In the genomic region with DNA sequence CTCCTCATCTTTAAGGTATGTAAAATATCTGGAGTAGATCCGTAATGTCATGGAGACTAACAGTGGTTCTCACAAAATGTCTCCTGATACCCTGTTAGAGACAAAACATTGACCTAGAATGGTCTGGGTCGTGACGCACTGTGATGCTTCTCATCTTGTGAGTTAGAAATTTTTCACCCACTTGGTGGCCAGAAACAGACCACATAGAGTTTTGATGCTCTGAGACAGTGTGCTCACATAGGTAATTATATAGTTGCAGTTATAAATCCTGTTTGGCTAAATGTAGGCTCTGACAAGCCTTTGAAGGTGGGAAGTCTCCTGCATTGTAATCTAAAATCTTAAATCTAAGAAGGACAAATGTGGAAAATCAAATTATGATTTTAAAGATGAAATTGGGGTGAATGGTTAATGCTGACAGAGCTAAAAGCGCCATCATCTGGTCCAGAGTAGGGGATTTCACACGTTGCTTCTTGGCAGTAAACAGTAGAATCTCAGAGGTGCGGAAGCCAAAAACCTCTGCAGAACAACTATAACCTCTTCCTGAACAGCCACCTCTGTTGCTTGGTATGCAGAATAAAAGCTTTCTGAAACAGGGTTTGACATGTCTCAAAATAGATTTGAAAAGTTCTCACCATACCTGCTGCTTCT, we compare ENCODE assay signal across 16 cellular contexts. TPM values are rescaled to one million over a fixed set of nuclear protein-coding genes. Genes with fewer than 3 reads are reported as not detected.
DNase-seq lines count a peak whose midpoint lies in the region; ATAC-seq lines count a peak whose summit lies in the region.
"Had no signal": no experiment of that assay in that cellular context is flagged by ENCODE, and none has a peak within 500 bp of the region (broad histone marks: within the 10 kb centered on the region; RNA-seq: fewer than 3 reads in every experiment).

No MANE protein-coding gene starts in this region.

- POLR2A ChIA-PET in activated CD4-positive, alpha-beta T cell treated with anti-CD3 and anti-CD28 coated beads for 36 hours (lab: Charles Lee): interaction anchor here (0.8 to 0.9 kb wide), 2 partner anchors 171 to 223 kb away, joined by 3 to 7 read pairs; a partner anchor contains a TSS

- no peaks in the 10 kb centered on the region for H3K9me3 Mint-ChIP-seq in activated CD4-positive, alpha-beta T cell treated with anti-CD3 and anti-CD28 coated beads for 36 hours (ENCODE audit: low read depth)
- peaks cover 4% of the 10 kb centered on the region for H3K9me3 Mint-ChIP-seq in T-helper 2 cell treated with Interferon-gamma antibody and Interleukin-4, amounts not matched to agents 5 μg/mL and 100 μg/mL, for 36 hours
- no peaks in the 10 kb centered on the region for H3K9me3 Mint-ChIP-seq in activated naive CD4-positive, alpha-beta T cell treated with anti-CD3 and anti-CD28 coated beads, Interleukin-2, amount 50 U/mL, for 72 hours
- H3K9me3 Mint-ChIP-seq: dendritic cell treated with granulocyte-macrophage colony-stimulating factor and Interleukin-4, amounts not matched to agents 40 ng/mL and 50 ng/mL, for 4 days; IgD-negative memory B cell had no signal

- H3K27ac Mint-ChIP-seq in activated CD4-positive, alpha-beta T cell treated with anti-CD3 and anti-CD28 coated beads for 36 hours: peak overlapping the region; percentile 78
- peak overlapping the region; percentile 89 for H3K27ac Mint-ChIP-seq in T-helper 2 cell treated with Interferon-gamma antibody and Interleukin-4, amounts not matched to agents 5 μg/mL and 100 μg/mL, for 36 hours
- H3K27ac Mint-ChIP-seq in activated naive CD4-positive, alpha-beta T cell treated with anti-CD3 and anti-CD28 coated beads, Interleukin-2, amount 50 U/mL, for 72 hours: peak overlapping the region; percentile 74 to 77
- H3K27ac Mint-ChIP-seq: dendritic cell treated with granulocyte-macrophage colony-stimulating factor and Interleukin-4, amounts not matched to agents 40 ng/mL and 50 ng/mL, for 4 days; IgD-negative memory B cell had no signal

- intact Hi-C loops in activated CD4-positive, alpha-beta T cell treated with anti-CD3 and anti-CD28 coated beads for 36 hours (cut with DNase I, micrococcal nuclease): loop anchor here (2.0 kb wide), 2 partner anchors 169 to 223 kb away; no protein-coding TSS in a partner anchor

- H3K4me3 Mint-ChIP-seq in activated CD4-positive, alpha-beta T cell treated with anti-CD3 and anti-CD28 coated beads for 36 hours: peak overlapping the region; percentile 5
- H3K4me3 Mint-ChIP-seq in T-helper 2 cell treated with Interferon-gamma antibody and Interleukin-4, amounts not matched to agents 5 μg/mL and 100 μg/mL, for 36 hours: peak overlapping the region; percentile 75
- H3K4me3 Mint-ChIP-seq: dendritic cell treated with granulocyte-macrophage colony-stimulating factor and Interleukin-4, amounts not matched to agents 40 ng/mL and 50 ng/mL, for 4 days; IgD-negative memory B cell had no signal

- CTCF ChIA-PET in activated CD4-positive, alpha-beta T cell treated with anti-CD3 and anti-CD28 coated beads for 36 hours (lab: Charles Lee): interaction anchor here (0.5 to 3.9 kb wide), 3 partner anchors 12 to 170 kb away, joined by 3 to 15 read pairs (median 3); no protein-coding TSS in a partner anchor

- DNase-seq in activated CD4-positive, alpha-beta T cell treated with anti-CD3 and anti-CD28 coated beads for 36 hours: peak; percentile 61
- DNase-seq in activated CD4-positive, alpha-beta T cell treated with anti-CD3 and anti-CD28 coated beads for 1 hour: no peak
- DNase-seq in T-helper 2 cell treated with Interferon-gamma antibody and Interleukin-4, amounts not matched to agents 5 μg/mL and 100 μg/mL, for 36 hours (ENCODE audit: low spot score): peak; percentile 64
- DNase-seq in activated naive CD4-positive, alpha-beta T cell treated with anti-CD3 and anti-CD28 coated beads, Interleukin-2, amount 50 U/mL, for 72 hours (ENCODE audit: low spot score in 2 of 2): peak in 1 of 2 donors; percentile 23
- peak; percentile 17 for DNase-seq in stimulated activated CD8-positive, alpha-beta memory T cell treated with anti-CD3 and anti-CD28 coated beads, Interleukin-12 subunit alpha, Interleukin-12 subunit beta, amount 100 ng/mL, for 1 hour (ENCODE audit: low read depth)
- DNase-seq in NOMO-1 (lab: John Stamatoyannopoulos, UW; ENCODE audit: unreplicated experiment in 2 of 2) (no peak), D341Med (ENCODE audit: low spot score) (no peak)
- DNase-seq: aorta, Calu3, lower lobe of right lung, NCI-H1436, NCI-H774, WERI-Rb-1 had no signal

- H3K4me1 Mint-ChIP-seq in activated CD4-positive, alpha-beta T cell treated with anti-CD3 and anti-CD28 coated beads for 36 hours: peaks cover 64% of the 10 kb centered on the region
- H3K4me1 Mint-ChIP-seq in T-helper 2 cell treated with Interferon-gamma antibody and Interleukin-4, amounts not matched to agents 5 μg/mL and 100 μg/mL, for 36 hours (ENCODE audit: low read depth): peaks cover 73% of the 10 kb centered on the region
- H3K4me1 Mint-ChIP-seq: IgD-negative memory B cell had no signal

- peak; percentile 79 for ATAC-seq in activated CD4-positive, alpha-beta T cell treated with anti-CD3 and anti-CD28 coated beads for 36 hours
- peak; percentile 88 to 91 for ATAC-seq in activated naive CD4-positive, alpha-beta T cell treated with anti-CD3 and anti-CD28 coated beads, Interleukin-2, amount 50 U/mL, for 72 hours
- ATAC-seq in GM19395 (IDR thresholded peaks at IDR 0.05; ENCODE audit: unreplicated experiment): no peak

- no peaks in the 10 kb centered on the region for H3K27me3 Mint-ChIP-seq in activated CD4-positive, alpha-beta T cell treated with anti-CD3 and anti-CD28 coated beads for 36 hours
- no peaks in the 10 kb centered on the region for H3K27me3 Mint-ChIP-seq in T-helper 2 cell treated with Interferon-gamma antibody and Interleukin-4, amounts not matched to agents 5 μg/mL and 100 μg/mL, for 36 hours (ENCODE audit: low read depth)
- H3K27me3 Mint-ChIP-seq: dendritic cell treated with granulocyte-macrophage colony-stimulating factor and Interleukin-4, amounts not matched to agents 40 ng/mL and 50 ng/mL, for 4 days; IgD-negative memory B cell had no signal

- peaks cover 45% of the 10 kb centered on the region for H3K36me3 Mint-ChIP-seq in activated CD4-positive, alpha-beta T cell treated with anti-CD3 and anti-CD28 coated beads for 36 hours (ENCODE audit: low read depth)
- peaks cover 52% of the 10 kb centered on the region for H3K36me3 Mint-ChIP-seq in T-helper 2 cell treated with Interferon-gamma antibody and Interleukin-4, amounts not matched to agents 5 μg/mL and 100 μg/mL, for 36 hours (ENCODE audit: low read depth)
- peaks cover 7 to 40% of the 10 kb centered on the region in 2 donors for H3K36me3 Mint-ChIP-seq in activated naive CD4-positive, alpha-beta T cell treated with anti-CD3 and anti-CD28 coated beads, Interleukin-2, amount 50 U/mL, for 72 hours

RNA-seq across cellular contexts. Expression of a gene that starts 17.0 kb away (rescaled TPM):
- 10 to 100 TPM; 33.4 to 39.0 TPM for total RNA-seq in activated CD4-positive, alpha-beta T cell treated with anti-CD3 and anti-CD28 coated beads for 36 hours
- total RNA-seq in activated naive CD4-positive, alpha-beta T cell treated with anti-CD3 and anti-CD28 coated beads, Interleukin-2, amount 50 U/mL, for 72 hours: 10 to 100 TPM; 25.1 to 25.3 TPM

RNA-seq across cellular contexts. Expression of a gene that starts 17.1 kb away (rescaled TPM):
- total RNA-seq in activated CD4-positive, alpha-beta T cell treated with anti-CD3 and anti-CD28 coated beads for 36 hours: 10 to 100 TPM; 10.8 to 17.6 TPM
- 10 to 100 TPM; 22.7 to 29.6 TPM for total RNA-seq in activated naive CD4-positive, alpha-beta T cell treated with anti-CD3 and anti-CD28 coated beads, Interleukin-2, amount 50 U/mL, for 72 hours

Comparison
In these comparisons a context has a peak if more than half of its experiments do, and no peak if none do; other contexts are left out.
1. DNase-seq: peak in activated CD4-positive, alpha-beta T cell treated with anti-CD3 and anti-CD28 coated beads for 36 hours (single experiment), T-helper 2 cell treated with Interferon-gamma antibody and Interleukin-4, amounts not matched to agents 5 μg/mL and 100 μg/mL, for 36 hours (single experiment) and stimulated activated CD8-positive, alpha-beta memory T cell treated with anti-CD3 and anti-CD28 coated beads, Interleukin-12 subunit alpha, Interleukin-12 subunit beta, amount 100 ng/mL, for 1 hour (single experiment); none in activated CD4-positive, alpha-beta T cell treated with anti-CD3 and anti-CD28 coated beads for 1 hour (single experiment), NOMO-1 (0 of 2) and D341Med (single experiment).
2. Peak in every context shown above with its lines, with median percentiles within 50 percentile points of each other: H3K27ac Mint-ChIP-seq.